ENCODE assay signal across 8 cellular contexts in the genomic region with DNA sequence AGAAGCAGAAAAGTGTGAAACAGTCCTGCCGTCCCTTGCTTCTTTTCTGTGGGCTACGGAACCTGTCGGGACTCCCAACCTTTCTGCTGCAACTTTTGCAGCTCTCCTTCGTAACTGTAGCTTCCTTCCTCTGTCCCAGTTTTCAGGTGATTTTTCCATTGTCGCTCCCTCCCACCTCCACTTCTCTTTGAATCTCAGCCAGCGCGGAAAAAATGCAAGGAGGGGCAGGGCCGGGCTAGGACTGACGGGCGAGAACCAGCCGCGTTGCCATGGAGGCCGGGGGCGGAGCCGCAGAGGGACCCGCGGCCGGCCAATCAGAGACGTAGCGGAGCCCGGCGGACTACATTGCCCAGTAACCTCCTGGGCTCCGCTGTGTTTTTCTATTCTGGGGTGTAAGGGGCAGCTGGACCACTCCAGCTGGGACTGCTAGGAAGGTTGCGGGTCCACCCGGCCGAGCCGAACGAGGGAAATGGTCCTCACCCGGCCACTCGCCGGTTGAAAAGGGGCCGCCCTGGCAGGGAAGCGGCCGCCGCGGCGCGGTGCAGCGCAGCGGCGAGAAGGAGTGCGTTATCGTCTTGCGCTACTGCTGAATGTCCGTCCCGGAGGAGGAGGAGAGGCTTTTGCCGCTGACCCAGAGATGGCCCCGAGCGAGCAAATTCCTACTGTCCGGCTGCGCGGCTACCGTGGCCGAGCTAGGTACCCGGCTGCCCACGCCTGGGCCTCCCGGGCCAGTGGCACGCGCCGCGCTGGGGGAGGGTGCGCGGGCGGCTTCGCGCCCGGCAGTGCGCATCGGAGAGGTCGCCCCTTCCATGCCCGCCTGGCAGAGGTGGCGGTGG. TPM values are rescaled to one million over a fixed set of nuclear protein-coding genes. Genes with fewer than 3 reads are reported as not detected.
A peak's percentile ranks its signal among the peaks of the same experiment; 100 is the strongest.
DNase-seq lines count a peak whose midpoint lies in the region; ATAC-seq and TF ChIP-seq lines count a peak whose summit lies in the region.

A gene with protein sequence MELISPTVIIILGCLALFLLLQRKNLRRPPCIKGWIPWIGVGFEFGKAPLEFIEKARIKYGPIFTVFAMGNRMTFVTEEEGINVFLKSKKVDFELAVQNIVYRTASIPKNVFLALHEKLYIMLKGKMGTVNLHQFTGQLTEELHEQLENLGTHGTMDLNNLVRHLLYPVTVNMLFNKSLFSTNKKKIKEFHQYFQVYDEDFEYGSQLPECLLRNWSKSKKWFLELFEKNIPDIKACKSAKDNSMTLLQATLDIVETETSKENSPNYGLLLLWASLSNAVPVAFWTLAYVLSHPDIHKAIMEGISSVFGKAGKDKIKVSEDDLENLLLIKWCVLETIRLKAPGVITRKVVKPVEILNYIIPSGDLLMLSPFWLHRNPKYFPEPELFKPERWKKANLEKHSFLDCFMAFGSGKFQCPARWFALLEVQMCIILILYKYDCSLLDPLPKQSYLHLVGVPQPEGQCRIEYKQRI (minus strand): TSS at position 216 of the 836 bp plus-strand sequence. CDS start 236 bp downstream, outside the sequence.
A gene with protein sequence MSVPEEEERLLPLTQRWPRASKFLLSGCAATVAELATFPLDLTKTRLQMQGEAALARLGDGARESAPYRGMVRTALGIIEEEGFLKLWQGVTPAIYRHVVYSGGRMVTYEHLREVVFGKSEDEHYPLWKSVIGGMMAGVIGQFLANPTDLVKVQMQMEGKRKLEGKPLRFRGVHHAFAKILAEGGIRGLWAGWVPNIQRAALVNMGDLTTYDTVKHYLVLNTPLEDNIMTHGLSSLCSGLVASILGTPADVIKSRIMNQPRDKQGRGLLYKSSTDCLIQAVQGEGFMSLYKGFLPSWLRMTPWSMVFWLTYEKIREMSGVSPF (plus strand): TSS at position 373 of the 836 bp plus-strand sequence. CDS start 218 bp downstream, at position 591.

- peak within 1 kb of the TSS; percentile 76 for H3K4me3 Mint-ChIP-seq in activated CD8-positive, alpha-beta T cell treated with anti-CD3 and anti-CD28 coated beads for 36 hours

- H3K36me3 ChIP-seq in duodenal mucosa (ENCODE audit: control insufficient read depth in 1 of 2, insufficient read depth in 2 of 2, low read length in 2 of 2) (no peaks in the 10 kb centered on the region), right lobe of liver (peaks cover 0 to 5% (median 0%) of the 10 kb centered on the region in 4 donors)

- ATAC-seq in GM19351 (IDR thresholded peaks at IDR 0.05; ENCODE audit: unreplicated experiment) = peak; percentile 100
- ATAC-seq in HG03520 (IDR thresholded peaks at IDR 0.05; ENCODE audit: unreplicated experiment) = peak; percentile 100
- peak; percentile 100 for ATAC-seq in activated CD8-positive, alpha-beta T cell treated with anti-CD3 and anti-CD28 coated beads for 36 hours
- peak; percentile 87 to 98 (median 95) for ATAC-seq in right lobe of liver

- POLR2A ChIA-PET in activated CD8-positive, alpha-beta T cell treated with anti-CD3 and anti-CD28 coated beads for 36 hours (lab: Charles Lee) = no interaction called here

- no peak within 1 kb of the TSS for H3K27ac Mint-ChIP-seq in activated CD8-positive, alpha-beta T cell treated with anti-CD3 and anti-CD28 coated beads for 36 hours

- TF ChIP-seq POLR2A in right lobe of liver (IDR thresholded peaks at IDR 0.05) = peak; percentile 89

- H3K27me3 ChIP-seq in duodenal mucosa (ENCODE audit: control insufficient read depth in 1 of 2, insufficient read depth in 2 of 2, low read length in 2 of 2) = peaks cover 4 to 7% of the 10 kb centered on the region in 2 donors
- no peaks in the 10 kb centered on the region for H3K27me3 ChIP-seq in right lobe of liver

- peaks cover 9 to 10% of the 10 kb centered on the region in 2 donors for H3K4me1 ChIP-seq in duodenal mucosa (ENCODE audit: control insufficient read depth in 1 of 2, insufficient read depth in 2 of 2, low read length in 2 of 2)
- peaks cover 0 to 11% (median 4%) of the 10 kb centered on the region in 4 donors for H3K4me1 ChIP-seq in right lobe of liver

- H3K9me3 Mint-ChIP-seq in activated CD8-positive, alpha-beta T cell treated with anti-CD3 and anti-CD28 coated beads for 36 hours = no peaks in the 10 kb centered on the region

- WGBS in right lobe of liver (ENCODE audit: insufficient coverage, low coverage, low lambda C conversion rate, missing lambda C conversion rate) = 2% methylated on average over 23 of the region's 72 CpGs

- intact Hi-C loops in activated CD8-positive, alpha-beta T cell treated with anti-CD3 and anti-CD28 coated beads for 36 hours (cut with micrococcal nuclease) = no loop called here
- intact Hi-C loops in right lobe of liver (cut with DNase I) = no loop called here

- H3K36me3 Mint-ChIP-seq in activated CD8-positive, alpha-beta T cell treated with anti-CD3 and anti-CD28 coated beads for 36 hours (ENCODE audit: low read depth) = no peaks in the 10 kb centered on the region

- H3K4me1 Mint-ChIP-seq in activated CD8-positive, alpha-beta T cell treated with anti-CD3 and anti-CD28 coated beads for 36 hours (ENCODE audit: low read depth) = peaks cover 13% of the 10 kb centered on the region

- CTCF ChIA-PET in activated CD8-positive, alpha-beta T cell treated with anti-CD3 and anti-CD28 coated beads for 36 hours (lab: Charles Lee) = no interaction called here

- H3K9me3 ChIP-seq in duodenal mucosa (ENCODE audit: control insufficient read depth in 1 of 2, low read length in 2 of 2) (no peaks in the 10 kb centered on the region), right lobe of liver (no peaks in the 10 kb centered on the region)

- DNase-seq in Ammon's horn (ENCODE audit: low spot score) (peak; percentile 97), NCI-H748 (lab: John Stamatoyannopoulos, UW; ENCODE audit: unreplicated experiment) (peak; percentile 95), right lobe of liver (peak; percentile 96 to 99 (median 98))
- peak; percentile 89 for DNase-seq in activated CD8-positive, alpha-beta T cell treated with anti-CD3 and anti-CD28 coated beads for 36 hours
- DNase-seq in stimulated activated CD4-positive, alpha-beta T cell treated with anti-CD3 and anti-CD28 coated beads, Interleukin-4, amount 100 ng/mL, for 1 hour = peak; percentile 85

- TF ChIP-seq CTCF in activated CD8-positive, alpha-beta T cell treated with anti-CD3 and anti-CD28 coated beads for 36 hours (IDR thresholded peaks at IDR 0.05) = no peak
- no peak for TF ChIP-seq CTCF in right lobe of liver (IDR thresholded peaks at IDR 0.05)

- H3K27ac ChIP-seq in duodenal mucosa (ENCODE audit: low read depth, low read length) (peak within 1 kb of the TSS; percentile 58), right lobe of liver (peak within 1 kb of the TSS; percentile 60 to 98 (median 92))

- H3K4me3 ChIP-seq in duodenal mucosa (ENCODE audit: low read depth in 1 of 2, low read length in 2 of 2) = peak within 1 kb of the TSS; percentile 86 to 87
- peak within 1 kb of the TSS; percentile 84 to 92 (median 90) for H3K4me3 ChIP-seq in right lobe of liver

- H3K27me3 Mint-ChIP-seq in activated CD8-positive, alpha-beta T cell treated with anti-CD3 and anti-CD28 coated beads for 36 hours = peaks cover 36% of the 10 kb centered on the region

- peak within 1 kb of the TSS; percentile 63 to 78 for H3K9ac ChIP-seq in duodenal mucosa (ENCODE audit: low read depth in 1 of 2, low read length in 2 of 2)

RNA-seq across cellular contexts. Expression of the first gene that starts in this region (rescaled TPM):
- not detected for total RNA-seq in activated CD8-positive, alpha-beta T cell treated with anti-CD3 and anti-CD28 coated beads for 36 hours
- total RNA-seq in right lobe of liver = 10 to 100 TPM; 21.2 to 59.7 (median 37.2) TPM

RNA-seq across cellular contexts. Expression of the second gene that starts in this region (rescaled TPM):
- total RNA-seq in activated CD8-positive, alpha-beta T cell treated with anti-CD3 and anti-CD28 coated beads for 36 hours = under 1 TPM; 0.70 to 0.85 TPM
- 10 to 100 TPM in 5 of 6 experiments, 1 to 10 TPM in 1; 8.8 to 21.0 (median 14.2) TPM for total RNA-seq in right lobe of liver

Comparison
In these comparisons a context has a peak if more than half of its experiments do, and no peak if none do; other contexts are left out.
1. Peak in every context shown above with its lines: DNase-seq, ATAC-seq, H3K4me3 ChIP-seq and H3K27ac ChIP-seq.
2. RNA of the first gene that starts in this region (total RNA-seq): 21.2 to 59.7 TPM in right lobe of liver; not detected in activated CD8-positive, alpha-beta T cell treated with anti-CD3 and anti-CD28 coated beads for 36 hours; every median in the first group is over 10 times any median in the second.
3. RNA of the second gene that starts in this region (total RNA-seq): 8.8 to 21.0 TPM in right lobe of liver; 0.70 to 0.85 TPM in activated CD8-positive, alpha-beta T cell treated with anti-CD3 and anti-CD28 coated beads for 36 hours; every median in the first group is over 4 times any median in the second.
4. Peak in DNase-seq and ATAC-seq in activated CD8-positive, alpha-beta T cell treated with anti-CD3 and anti-CD28 coated beads for 36 hours; RNA of the genes that start here not detected or under 1 TPM.